In the genomic region with DNA sequence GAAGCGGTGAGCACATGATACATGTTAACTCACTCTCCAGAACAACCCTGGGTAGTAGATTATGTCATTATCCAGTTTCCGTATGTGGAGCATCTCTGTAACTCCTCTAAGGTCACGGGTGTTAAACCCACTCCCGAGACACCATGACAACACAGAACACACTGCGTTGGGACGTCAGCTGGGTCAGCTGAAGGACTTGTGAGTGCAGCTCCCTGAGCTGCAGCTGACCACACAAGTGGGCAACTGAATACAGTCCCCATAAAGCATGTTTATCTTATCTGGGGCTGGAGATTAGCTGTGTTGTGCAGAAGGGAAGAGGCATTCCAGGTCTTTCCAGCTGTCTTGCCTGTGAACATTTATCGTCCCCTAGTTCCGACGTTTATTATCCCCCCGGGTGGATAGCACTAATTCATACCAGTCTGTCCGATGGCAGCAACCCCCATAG, we compare ENCODE assay signal across 9 cellular contexts.
A peak's percentile ranks its signal among the peaks of the same experiment; 100 is the strongest.
DNase-seq lines count a peak whose midpoint lies in the region; ATAC-seq and TF ChIP-seq lines count a peak whose summit lies in the region.
"Had no signal": no experiment of that assay in that cellular context is flagged by ENCODE, and none has a peak within 500 bp of the region (broad histone marks: within the 10 kb centered on the region; RNA-seq: fewer than 3 reads in every experiment).

No MANE protein-coding gene starts in this region.

- H4K91ac ChIP-seq in IMR-90 (ENCODE audit: insufficient read depth, low read depth, low read length), result no peak overlapping the region

- H4K8ac ChIP-seq in IMR-90 (ENCODE audit: low read depth in 2 of 2, low read length in 2 of 2), result no peak overlapping the region

- TF ChIP-seq CTCF in IMR-90 (conservative IDR thresholded peaks at IDR 0.05; ENCODE audit: low read depth, low read length), result no peak
- no peak for TF ChIP-seq CTCF in heart left ventricle (IDR thresholded peaks at IDR 0.05)
- no peak for TF ChIP-seq CTCF in GM13977 (IDR thresholded peaks at IDR 0.05; ENCODE audit: extremely low read depth, insufficient read depth, missing control alignments)

- no peaks in the 10 kb centered on the region for H3K79me1 ChIP-seq in IMR-90 (ENCODE audit: low read depth in 1 of 2, low read length in 2 of 2)

- H2AK5ac ChIP-seq in IMR-90 (ENCODE audit: low read depth, low read length), result no peak overlapping the region

- no TSS peak for BruUV-seq in IMR-90 (replicated peaks; lab: Mats Ljungman, UMichigan)

- H3K9me1 ChIP-seq in IMR-90 (ENCODE audit: insufficient read depth, low read length), result peaks cover 6% of the 10 kb centered on the region; the same call in 1 of the 2 replicates

- H3K9me3 ChIP-seq in IMR-90 (ENCODE audit: control insufficient read depth, insufficient read depth, low read length) (no peaks in the 10 kb centered on the region), SK-N-MC (ENCODE audit: low read depth, low read length) (no peaks in the 10 kb centered on the region), heart left ventricle (no peaks in the 10 kb centered on the region)

- H3K4me1 ChIP-seq in IMR-90 (ENCODE audit: control insufficient read depth, insufficient read depth, low read length) (peaks cover 7% of the 10 kb centered on the region), heart left ventricle (peaks cover 3 to 71% (median 49%) of the 10 kb centered on the region in 12 donors)

- POLR2A ChIA-PET in IMR-90 (lab: Charles Lee; ENCODE audit: unreplicated experiment), result no interaction called here

- no peak overlapping the region for H4K5ac ChIP-seq in IMR-90 (ENCODE audit: low read depth, low read length)

- H2BK15ac ChIP-seq in IMR-90 (ENCODE audit: low read depth, low read length), result no peak overlapping the region

- no peak overlapping the region for H3K14ac ChIP-seq in IMR-90 (replicated peaks; ENCODE audit: low read depth, low read length)

- H3K27me3 ChIP-seq in IMR-90 (ENCODE audit: control insufficient read depth, insufficient read depth, low read length) (no peaks in the 10 kb centered on the region), heart left ventricle (no peaks in the 10 kb centered on the region)

- no peak overlapping the region for H3K18ac ChIP-seq in IMR-90 (ENCODE audit: low read depth, low read length)

- DNase-seq in IMR-90, result peak; percentile 62
- DNase-seq in SK-N-MC (ENCODE audit: low read depth, low spot score), result no peak
- DNase-seq in heart left ventricle, result peak in 4 of 5 donors; percentile 48 to 79 (median 53)
- peak; percentile 49 for DNase-seq in retina
- no peak for DNase-seq in HK-2 (ENCODE audit: unreplicated experiment)
- DNase-seq in GM13977 (ENCODE audit: low spot score), result no peak
- DNase-seq in NCI-H1436 (lab: John Stamatoyannopoulos, UW), result no peak
- DNase-seq in stimulated activated CD8-positive, alpha-beta memory T cell treated with anti-CD3 and anti-CD28 coated beads, Interleukin-4, amount 100 ng/mL, for 48 hours, result no peak
- DNase-seq: activated CD4-positive, CD25-positive, alpha-beta regulatory T cell had no signal

- H3K4ac ChIP-seq in IMR-90 (ENCODE audit: low read depth, low read length), result no peak overlapping the region

- H3K27ac ChIP-seq in IMR-90 (ENCODE audit: insufficient read depth, low read length), result no peak overlapping the region
- H3K27ac ChIP-seq in SK-N-MC, result peak overlapping the region; percentile 80; the same call in 1 of the 2 replicates
- peak overlapping the region; percentile 24 to 89 (median 80) for H3K27ac ChIP-seq in heart left ventricle

- WGBS in IMR-90 (ENCODE audit: extremely low coverage in 2 of 2, insufficient read length in 1 of 2), 2 experiments, result no CpG with 5 or more reads among the region's 11 CpGs
- WGBS in heart left ventricle, 4 donors, result 31 to 45% (median 35%) methylated on average over 11 of the region's 11 CpGs

- H2BK5ac ChIP-seq in IMR-90 (ENCODE audit: low read depth, low read length, poor library complexity, severe bottlenecking), result no peak overlapping the region

- H4K20me1 ChIP-seq in IMR-90 (ENCODE audit: insufficient read depth, low read length), result no peaks in the 10 kb centered on the region

- CTCF ChIA-PET in IMR-90 (lab: Yijun Ruan, JAX), result interaction anchor here (3.0 kb wide), 1 partner anchor 286 kb away, joined by 9 read pairs; no protein-coding TSS in a partner anchor

- H3K4me2 ChIP-seq in IMR-90 (ENCODE audit: low read depth, low read length), result no peak overlapping the region

- H2AFZ ChIP-seq in IMR-90 (replicated peaks; ENCODE audit: low read length, poor library complexity), result no peak overlapping the region

- H3K56ac ChIP-seq in IMR-90 (ENCODE audit: extremely low read depth, insufficient read depth, low read length), result no peak overlapping the region

- no peak for TF ChIP-seq POLR2A in IMR-90 (IDR thresholded peaks at IDR 0.05; ENCODE audit: low read depth, low read length)
- TF ChIP-seq POLR2A in heart left ventricle (IDR thresholded peaks at IDR 0.05), result no peak

- H2AK9ac ChIP-seq in IMR-90 (replicated peaks; ENCODE audit: low read depth, low read length, poor library complexity), result no peak overlapping the region

- no peak overlapping the region for H2BK120ac ChIP-seq in IMR-90 (ENCODE audit: low read depth, low read length)

- intact Hi-C loops in IMR-90 (cut with micrococcal nuclease) (no loop called here), heart left ventricle (cut with DNase I) (loop anchor here in 4 of 10 donors (2.0 to 10.0 kb wide), 3 partner anchors 211 to 283 kb away; partner anchors contain the start of gene CHST11 (in 2 of the 4))

- dilution Hi-C loops in IMR-90 (cut with HindIII; ENCODE audit: low sequenced_read_pairs, unreplicated experiment), result no loop called here

- no peak for TF ChIP-seq RAD21 in IMR-90 (IDR thresholded peaks at IDR 0.05; ENCODE audit: low read length)

- in situ Hi-C loops in IMR-90 (cut with MboI; ENCODE audit: low sequenced_read_pairs) (no loop called here), GM13977 (cut with MboI; ENCODE audit: low pct_unique_long_range_greater_than_20kb, low sequenced_read_pairs, unreplicated experiment) (no loop called here)

- H3K4me3 ChIP-seq in IMR-90 (ENCODE audit: insufficient read depth, low read depth, low read length), result no peak overlapping the region
- peak overlapping the region; percentile 2; the same call in 1 of the 2 replicates for H3K4me3 ChIP-seq in SK-N-MC
- peak overlapping the region in 4 of 12 donors; percentile 0 to 21 (median 14) for H3K4me3 ChIP-seq in heart left ventricle

- H3K36me3 ChIP-seq in IMR-90 (ENCODE audit: control insufficient read depth, insufficient read depth, low read length) (no peaks in the 10 kb centered on the region), SK-N-MC (ENCODE audit: insufficient read depth, low read length) (no peaks in the 10 kb centered on the region), heart left ventricle (no peaks in the 10 kb centered on the region)

- peak; percentile 40; the same call in 1 of the 2 replicates for ATAC-seq in IMR-90 (ENCODE audit: low read depth)
- ATAC-seq in heart left ventricle, result peak; percentile 32 to 66 (median 44)

- no peak overlapping the region for H2BK20ac ChIP-seq in IMR-90 (ENCODE audit: low read depth, low read length)

- H3K9ac ChIP-seq in IMR-90 (ENCODE audit: low read depth, low read length) (no peak overlapping the region), SK-N-MC (ENCODE audit: insufficient read length) (peak overlapping the region; percentile 41)

- no peak overlapping the region for H3K23ac ChIP-seq in IMR-90 (ENCODE audit: low read depth, low read length)

TF ChIP-seq in IMR-90, 13 proteins besides CTCF, POLR2A, EP300 and RAD21:
- 0 out of 2 replicates have a peak, but pooled peaks have one; percentile 10 for TF ChIP-seq USF2 (IDR thresholded peaks at IDR 0.05; ENCODE audit: low read depth, low read length)
- no peak for TF ChIP-seq CEBPB (IDR thresholded peaks at IDR 0.05; ENCODE audit: low read depth, low read length)
- TF ChIP-seq RCOR1 (IDR thresholded peaks at IDR 0.05; ENCODE audit: insufficient replicate concordance, low read length), result no peak

Comparison
In these comparisons a context has a peak if more than half of its experiments do, and no peak if none do; other contexts are left out.
1. DNase-seq: peak in IMR-90 (single experiment), heart left ventricle (4 of 5) and retina (single experiment); none in SK-N-MC (single experiment), HK-2 (single experiment), GM13977 (single experiment), NCI-H1436 (single experiment) and stimulated activated CD8-positive, alpha-beta memory T cell treated with anti-CD3 and anti-CD28 coated beads, Interleukin-4, amount 100 ng/mL, for 48 hours (single experiment).